In genomic region chr1:111202707-111203623, GRCh38 we compare ENCODE assay signal across 8 cellular contexts. TPM values are rescaled to one million over a fixed set of nuclear protein-coding genes. Genes with fewer than 3 reads are reported as not detected.
DNase-seq lines count a peak whose midpoint lies in the region; ATAC-seq and TF ChIP-seq lines count a peak whose summit lies in the region.

No MANE protein-coding gene starts in this region.

- H3K4me1 ChIP-seq in BLaER1 (peaks cover 84% of the 10 kb centered on the region), lower lobe of right lung (peaks cover 67% of the 10 kb centered on the region)

- H3K27me3 ChIP-seq in BLaER1 (no peaks in the 10 kb centered on the region), lower lobe of right lung (ENCODE audit: low read depth) (no peaks in the 10 kb centered on the region)

- DNase-seq in activated T-helper 1 cell treated with anti-CD3 and anti-CD28 coated beads, Interleukin-12 subunit alpha, Interleukin-12 subunit beta, Interleukin-2, Interleukin-4 antibody, amounts not matched to agents 30 ng/mL and 10 ng/mL and 1 ng/mL, durations not matched to agents 14 hours and 24 hours and 36 hours (ENCODE audit: low spot score), result no peak
- DNase-seq in lower lobe of right lung, result no peak
- DNase-seq in SHP77 (lab: John Stamatoyannopoulos, UW), result no peak
- no peak for DNase-seq in GOT3 (lab: John Stamatoyannopoulos, UW)
- DNase-seq in activated CD4-positive, CD25-positive, alpha-beta regulatory T cell treated with anti-CD3 and anti-CD28 coated beads, Interleukin-2, amount 50 U/mL, for 72 hours, result no peak

- H3K36me3 Mint-ChIP-seq in activated T-helper 1 cell treated with anti-CD3 and anti-CD28 coated beads, Interleukin-12 subunit alpha, Interleukin-12 subunit beta, Interleukin-2, Interleukin-4 antibody, amounts not matched to agents 30 ng/mL and 10 ng/mL and 1 ng/mL, durations not matched to agents 14 hours and 24 hours and 36 hours (ENCODE audit: low read depth), result peaks cover 25% of the 10 kb centered on the region

- ATAC-seq in GM19452 (IDR thresholded peaks at IDR 0.05; ENCODE audit: unreplicated experiment) (peak; percentile 9), lower lobe of right lung (no peak), GM18517 (IDR thresholded peaks at IDR 0.05; ENCODE audit: unreplicated experiment) (no peak)

- H3K27ac ChIP-seq in BLaER1 (peak overlapping the region; percentile 99), lower lobe of right lung (peak overlapping the region; percentile 94)

- H3K9me3 ChIP-seq in BLaER1, result no peaks in the 10 kb centered on the region
- H3K9me3 ChIP-seq in lower lobe of right lung, result no peaks in the 10 kb centered on the region

- H3K4me1 Mint-ChIP-seq in activated T-helper 1 cell treated with anti-CD3 and anti-CD28 coated beads, Interleukin-12 subunit alpha, Interleukin-12 subunit beta, Interleukin-2, Interleukin-4 antibody, amounts not matched to agents 30 ng/mL and 10 ng/mL and 1 ng/mL, durations not matched to agents 14 hours and 24 hours and 36 hours (ENCODE audit: low read depth), result peaks cover 63% of the 10 kb centered on the region

- intact Hi-C loops in activated T-helper 1 cell treated with anti-CD3 and anti-CD28 coated beads, Interleukin-12 subunit alpha, Interleukin-12 subunit beta, Interleukin-2, Interleukin-4 antibody, amounts not matched to agents 30 ng/mL and 10 ng/mL and 1 ng/mL, durations not matched to agents 14 hours and 24 hours and 36 hours (cut with micrococcal nuclease), result loop anchor here (5.0 to 10.0 kb wide), 3 partner anchors 241 to 968 kb away; partner anchors contain the start of gene LRIF1
- intact Hi-C loops in lower lobe of right lung (cut with DNase I), result no loop called here

- H3K27me3 Mint-ChIP-seq in activated T-helper 1 cell treated with anti-CD3 and anti-CD28 coated beads, Interleukin-12 subunit alpha, Interleukin-12 subunit beta, Interleukin-2, Interleukin-4 antibody, amounts not matched to agents 30 ng/mL and 10 ng/mL and 1 ng/mL, durations not matched to agents 14 hours and 24 hours and 36 hours (ENCODE audit: insufficient read depth), result no peaks in the 10 kb centered on the region

- no peaks in the 10 kb centered on the region for H4K20me1 ChIP-seq in BLaER1

- H3K9ac ChIP-seq in BLaER1, result peak overlapping the region; percentile 96

- H3K27ac Mint-ChIP-seq in activated T-helper 1 cell treated with anti-CD3 and anti-CD28 coated beads, Interleukin-12 subunit alpha, Interleukin-12 subunit beta, Interleukin-2, Interleukin-4 antibody, amounts not matched to agents 30 ng/mL and 10 ng/mL and 1 ng/mL, durations not matched to agents 14 hours and 24 hours and 36 hours, result peak overlapping the region; percentile 92

- H3K36me3 ChIP-seq in BLaER1, result peaks cover 15% of the 10 kb centered on the region; the same call in 1 of the 2 replicates
- H3K36me3 ChIP-seq in lower lobe of right lung, result peaks cover 12% of the 10 kb centered on the region

- H3K4me3 ChIP-seq in BLaER1 (peak overlapping the region; percentile 76), lower lobe of right lung (peak overlapping the region; percentile 78)

- peak overlapping the region; percentile 88 for H3K4me2 ChIP-seq in BLaER1

- no peak for TF ChIP-seq CTCF in lower lobe of right lung (IDR thresholded peaks at IDR 0.05)

- no peaks in the 10 kb centered on the region for H3K9me3 Mint-ChIP-seq in activated T-helper 1 cell treated with anti-CD3 and anti-CD28 coated beads, Interleukin-12 subunit alpha, Interleukin-12 subunit beta, Interleukin-2, Interleukin-4 antibody, amounts not matched to agents 30 ng/mL and 10 ng/mL and 1 ng/mL, durations not matched to agents 14 hours and 24 hours and 36 hours

- H3K4me3 Mint-ChIP-seq in activated T-helper 1 cell treated with anti-CD3 and anti-CD28 coated beads, Interleukin-12 subunit alpha, Interleukin-12 subunit beta, Interleukin-2, Interleukin-4 antibody, amounts not matched to agents 30 ng/mL and 10 ng/mL and 1 ng/mL, durations not matched to agents 14 hours and 24 hours and 36 hours, result peak overlapping the region; percentile 100

RNA-seq across cellular contexts. Expression of gene DENND2D, which starts 2.5 kb away (rescaled TPM):
- 205 and 206 TPM in 2 replicates for total RNA-seq in activated T-helper 1 cell treated with anti-CD3 and anti-CD28 coated beads, Interleukin-12 subunit alpha, Interleukin-12 subunit beta, Interleukin-2, Interleukin-4 antibody, amounts not matched to agents 30 ng/mL and 10 ng/mL and 1 ng/mL, durations not matched to agents 14 hours and 24 hours and 36 hours
- 113 TPM for total RNA-seq in lower lobe of right lung

RNA-seq across cellular contexts. Expression of gene CHI3L2, which starts 24.5 kb away (rescaled TPM):
- total RNA-seq in activated T-helper 1 cell treated with anti-CD3 and anti-CD28 coated beads, Interleukin-12 subunit alpha, Interleukin-12 subunit beta, Interleukin-2, Interleukin-4 antibody, amounts not matched to agents 30 ng/mL and 10 ng/mL and 1 ng/mL, durations not matched to agents 14 hours and 24 hours and 36 hours, result 2.8 and 4.0 TPM in 2 replicates
- 31.2 TPM for total RNA-seq in lower lobe of right lung
